19 cellular contexts compared by ENCODE assay signal in the genomic region with DNA sequence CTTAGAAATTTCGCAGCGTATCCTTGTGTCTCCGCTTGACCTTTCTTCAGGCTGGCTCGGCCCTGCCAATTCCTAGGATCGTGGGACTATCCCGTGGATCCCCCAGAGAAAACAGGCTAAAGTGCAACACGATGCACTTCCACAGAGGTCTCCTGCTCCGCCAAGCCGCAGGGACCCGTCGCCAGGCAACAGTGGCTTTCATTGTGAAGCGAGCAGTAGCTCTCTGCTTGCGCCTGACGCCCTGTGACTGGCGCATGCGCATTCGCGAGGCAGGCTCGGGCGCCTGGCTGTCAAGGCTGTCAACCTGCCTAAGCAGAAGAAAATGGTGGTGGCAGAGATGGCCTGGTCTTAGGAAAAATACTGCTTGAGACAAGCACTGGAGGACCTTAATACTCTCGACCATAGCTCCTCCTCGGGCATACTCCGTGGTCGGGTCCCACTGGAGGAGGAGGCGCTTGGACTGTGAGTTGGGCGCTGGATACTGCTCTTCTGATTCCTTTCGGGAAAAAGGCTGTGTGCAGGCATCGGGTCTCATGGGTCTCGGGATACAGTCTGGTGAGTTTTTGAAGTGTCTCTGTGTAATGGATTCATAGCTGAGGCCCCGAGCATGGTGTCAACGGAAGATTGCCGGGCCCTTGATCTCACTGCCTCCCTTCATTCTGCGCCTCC.
A peak's percentile ranks its signal among the peaks of the same experiment; 100 is the strongest.
DNase-seq lines count a peak whose midpoint lies in the region; ATAC-seq, FAIRE-seq and TF ChIP-seq lines count a peak whose summit lies in the region.
"Had no signal": no experiment of that assay in that cellular context is flagged by ENCODE, and none has a peak within 500 bp of the region (broad histone marks: within the 10 kb centered on the region; RNA-seq: fewer than 3 reads in every experiment).

No MANE protein-coding gene starts in this region.

- no peak overlapping the region for H3K27ac ChIP-seq in WERI-Rb-1
- H3K27ac ChIP-seq in small intestine (ENCODE audit: low read depth in 1 of 2, low read length in 1 of 2), result no peak overlapping the region
- H3K27ac ChIP-seq: breast epithelium, ovary, tibial nerve had no signal

- H3K9me3 ChIP-seq in WERI-Rb-1 (ENCODE audit: severe bottlenecking) (no peaks in the 10 kb centered on the region), small intestine (ENCODE audit: control insufficient read depth, low read depth) (peaks cover 1% of the 10 kb centered on the region)
- H3K9me3 ChIP-seq: ovary had no signal

- H3K27me3 ChIP-seq in WERI-Rb-1 (ENCODE audit: insufficient read depth, low read depth, severe bottlenecking) (peaks cover 77% of the 10 kb centered on the region), small intestine (ENCODE audit: control insufficient read depth in 2 of 2, insufficient read depth in 2 of 2, low read length in 2 of 2) (no peaks in the 10 kb centered on the region)
- H3K27me3 ChIP-seq: breast epithelium, ovary, tibial nerve had no signal

- H3K4me3 ChIP-seq in WERI-Rb-1 (ENCODE audit: low read depth, low read length), result no peak overlapping the region
- H3K4me3 ChIP-seq in small intestine (ENCODE audit: low read depth in 1 of 2, low read length in 2 of 2), result no peak overlapping the region
- H3K4me3 ChIP-seq: breast epithelium, ovary, tibial nerve had no signal

- ATAC-seq in GM19467 (IDR thresholded peaks at IDR 0.05; ENCODE audit: unreplicated experiment), result no peak

- 73 to 80% (median 78%) methylated on average over 33 of the region's 33 CpGs for WGBS in small intestine, 3 donors

- H3K4me1 ChIP-seq in small intestine (ENCODE audit: control insufficient read depth in 2 of 2, insufficient read depth in 1 of 2, low read depth in 1 of 2, low read length in 1 of 2), result no peaks in the 10 kb centered on the region
- H3K4me1 ChIP-seq: breast epithelium, tibial nerve had no signal

- no peaks in the 10 kb centered on the region for H3K36me3 ChIP-seq in WERI-Rb-1
- no peaks in the 10 kb centered on the region for H3K36me3 ChIP-seq in small intestine (ENCODE audit: control insufficient read depth in 2 of 2, insufficient read depth in 2 of 2, low read length in 2 of 2)
- H3K36me3 ChIP-seq: breast epithelium, ovary, tibial nerve had no signal

- TF ChIP-seq CTCF in WERI-Rb-1 (IDR thresholded peaks at IDR 0.05; ENCODE audit: low read depth, low read length), result no peak

- FAIRE-seq in small intestine (lab: Jason Lieb, UNC), result no peak
- FAIRE-seq: keratinocyte had no signal

- DNase-seq in DMS 273 (lab: John Stamatoyannopoulos, UW; ENCODE audit: unreplicated experiment) (peak; percentile 91), DMS53 treated with DMSO at 0.1 percent for 48 hours (lab: John Stamatoyannopoulos, UW; ENCODE audit: unreplicated experiment) (peak; percentile 1), NCI-H2171 treated with DMSO at 0.1 percent for 48 hours (lab: John Stamatoyannopoulos, UW) (peak; percentile 89), WERI-Rb-1 (peak; percentile 39), small intestine (no peak)
- no peak for DNase-seq in stimulated activated CD8-positive, alpha-beta memory T cell treated with anti-CD3 and anti-CD28 coated beads, Interleukin-4, amount 100 ng/mL, for 48 hours
- DNase-seq: activated CD4-positive, alpha-beta T cell treated with anti-CD3 and anti-CD28 coated beads, Interleukin-2, amount 10 ng/mL, durations not matched to agents 7 days and 5 days; activated CD8-positive, alpha-beta memory T cell treated with anti-CD3 and anti-CD28 coated beads, Interleukin-2, amount 50 U/mL, for 4 hours; activated effector memory CD4-positive, alpha-beta T cell treated with Interleukin-2 at 50 U/mL for 16 hours; CD8-positive, alpha-beta memory T cell; hypothalamus; naive B cell; NK-92 treated with Interleukin-12 subunit alpha and Interleukin-12 subunit beta, amount 100 ng/mL, for 24 hours; ovary; stimulated activated naive CD4-positive, alpha-beta T cell treated with Interleukin-2 at 50 U/mL for 16 hours had no signal

Comparison
In these comparisons a context has a peak if more than half of its experiments do, and no peak if none do; other contexts are left out.
1. DNase-seq: peak in DMS 273 (single experiment), DMS53 treated with DMSO at 0.1 percent for 48 hours (single experiment), NCI-H2171 treated with DMSO at 0.1 percent for 48 hours (single experiment) and WERI-Rb-1 (single experiment); none in stimulated activated CD8-positive, alpha-beta memory T cell treated with anti-CD3 and anti-CD28 coated beads, Interleukin-4, amount 100 ng/mL, for 48 hours (single experiment) and small intestine (single experiment).